In genomic region chr5:16465544-16466432, GRCh38 we compare ENCODE assay signal across 1 cellular context.
A peak's percentile ranks its signal among the peaks of the same experiment; 100 is the strongest.
TF ChIP-seq lines count a peak whose summit lies in the region.

ZNF622 (minus strand) TSS chr5:16465800; CDS start chr5:16465665, 135 bp downstream.

TF ChIP-seq in K562, 482 proteins besides CTCF, POLR2A, EP300 and RAD21 (continued from another document and continues in another):
- TF ChIP-seq ZNF280B (CRISPR knock-in tag; IDR thresholded peaks at IDR 0.05) (no peak), COPS2 (conservative IDR thresholded peaks at IDR 0.05) (no peak), CEBPZ (IDR thresholded peaks at IDR 0.05; ENCODE audit: borderline replicate concordance, low read depth, low read length) (no peak), MAFK (IDR thresholded peaks at IDR 0.05; ENCODE audit: low read length) (no peak), BACH1 (tag; IDR thresholded peaks at IDR 0.05) (no peak), SAFB (IDR thresholded peaks at IDR 0.05; ENCODE audit: borderline replicate concordance, low read depth, low read length) (no peak), NFXL1 (CRISPR knock-in tag; IDR thresholded peaks at IDR 0.05) (no peak), HBP1 (CRISPR knock-in tag; IDR thresholded peaks at IDR 0.05) (peak; percentile 85), TCF7 (IDR thresholded peaks at IDR 0.05; ENCODE audit: borderline replicate concordance) (no peak), MBD2 (IDR thresholded peaks at IDR 0.05; ENCODE audit: borderline replicate concordance, low read depth) (peak; percentile 87), FOSL1 (tag; conservative IDR thresholded peaks at IDR 0.05) (no peak), PURB (CRISPR knock-in tag; IDR thresholded peaks at IDR 0.05; ENCODE audit: low read depth) (no peak), ZNF134 (CRISPR knock-in tag; conservative IDR thresholded peaks at IDR 0.05) (no peak), HES1 (IDR thresholded peaks at IDR 0.05; ENCODE audit: low read depth) (no peak), ZNF212 (CRISPR knock-in tag; IDR thresholded peaks at IDR 0.05) (no peak), DLX4 (CRISPR knock-in tag; IDR thresholded peaks at IDR 0.05) (no peak), MCM5 (IDR thresholded peaks at IDR 0.05; ENCODE audit: low read depth) (no peak), HINFP (tag; conservative IDR thresholded peaks at IDR 0.05; ENCODE audit: low read depth) (no peak), SMAD4 (CRISPR knock-in tag; conservative IDR thresholded peaks at IDR 0.05) (no peak), BRD4 (IDR thresholded peaks at IDR 0.05) (0 out of 2 replicates have a peak, but pooled peaks have one; percentile 11), KLF16 (IDR thresholded peaks at IDR 0.05) (no peak), HOMEZ (CRISPR knock-in tag; IDR thresholded peaks at IDR 0.05) (no peak), PHF8 (IDR thresholded peaks at IDR 0.05; ENCODE audit: borderline replicate concordance, low read length) (peak; percentile 100), CC2D1A (IDR thresholded peaks at IDR 0.05) (no peak), IRF2 (CRISPR knock-in tag; IDR thresholded peaks at IDR 0.05) (no peak), ZNF165 (CRISPR knock-in tag; IDR thresholded peaks at IDR 0.05; ENCODE audit: borderline replicate concordance) (no peak), RNF219 (CRISPR knock-in tag; IDR thresholded peaks at IDR 0.05) (no peak), ZNF589 (CRISPR knock-in tag; IDR thresholded peaks at IDR 0.05; ENCODE audit: low read depth) (no peak), MYNN (IDR thresholded peaks at IDR 0.05) (no peak), MYNN (CRISPR knock-in tag; IDR thresholded peaks at IDR 0.05) (no peak), THAP12 (CRISPR knock-in tag; IDR thresholded peaks at IDR 0.05) (peak; percentile 81), ETS2 (tag; IDR thresholded peaks at IDR 0.05; ENCODE audit: borderline replicate concordance, poor library complexity, severe bottlenecking) (no peak), MCM2 (IDR thresholded peaks at IDR 0.05; ENCODE audit: low read depth) (no peak), PCBP2 (IDR thresholded peaks at IDR 0.05; ENCODE audit: low read depth, low read length, poor library complexity, severe bottlenecking) (no peak), VEZF1 (CRISPR knock-in tag; IDR thresholded peaks at IDR 0.05) (peak; percentile 79), ZBED1 (IDR thresholded peaks at IDR 0.05) (no peak), SIX5 (IDR thresholded peaks at IDR 0.05; ENCODE audit: borderline replicate concordance in 1 of 2, insufficient read depth in 1 of 2, low read depth in 1 of 2, low read length in 2 of 2) (peak; percentile 29 to 42; a peak in 3 of 4 replicates), ZNF431 (CRISPR knock-in tag; IDR thresholded peaks at IDR 0.05) (no peak), SLC30A9 (CRISPR knock-in tag; IDR thresholded peaks at IDR 0.05) (no peak), ZFPM2 (CRISPR knock-in tag; IDR thresholded peaks at IDR 0.05) (no peak), ELK1 (CRISPR knock-in tag; IDR thresholded peaks at IDR 0.05) (no peak), MBD1 (CRISPR knock-in tag; IDR thresholded peaks at IDR 0.05) (no peak), HDAC2 (IDR thresholded peaks at IDR 0.05) (no peak; the same call in 1 of the 2 replicates)
